In genomic region chr11:41522391-41522790, GRCh38 we compare ENCODE assay signal across 12 cellular contexts.
"Had no signal": no experiment of that assay in that cellular context is flagged by ENCODE, and none has a peak within 500 bp of the region (broad histone marks: within the 10 kb centered on the region; RNA-seq: fewer than 3 reads in every experiment).

No MANE protein-coding gene starts in this region.

- DNase-seq: activated CD4-positive, alpha-beta T cell treated with anti-CD3 and anti-CD28 coated beads, Interleukin-2, amount 50 U/mL, for 4 hours; activated CD8-positive, alpha-beta memory T cell treated with anti-CD3 and anti-CD28 coated beads, Interleukin-2, amount 10 ng/mL, durations not matched to agents 7 days and 5 days; activated effector memory CD4-positive, alpha-beta T cell treated with anti-CD3 and anti-CD28 coated beads, Interleukin-2, amount 50 U/mL, for 16 hours; activated T-cell treated with anti-CD3 and anti-CD28 coated beads, Interleukin-2, amount 50 U/mL, for 24 hours; amygdala; kidney glomerular epithelial cell; occipital lobe; right lobe of liver; spleen; stimulated activated CD4-positive, alpha-beta T cell treated with anti-CD3 and anti-CD28 coated beads, Interleukin-1b, Interleukin-23, amount 100 ng/mL, for 48 hours had no signal

- H3K4me3 ChIP-seq: cardiac muscle cell, right lobe of liver, spleen, tibial nerve had no signal
